ENCODE assay signal across 23 cellular contexts in genomic region chr22:26883393-26883792, GRCh38.
"Had no signal": no experiment of that assay in that cellular context is flagged by ENCODE, and none has a peak within 500 bp of the region (broad histone marks: within the 10 kb centered on the region; RNA-seq: fewer than 3 reads in every experiment).

No MANE protein-coding gene starts in this region.

- H3K9me3 Mint-ChIP-seq: activated CD4-positive, alpha-beta T cell treated with anti-CD3 and anti-CD28 coated beads, Interleukin-2, amount 10 ng/mL, durations not matched to agents 7 days and 5 days; activated naive CD4-positive, alpha-beta T cell treated with anti-CD3 and anti-CD28 coated beads, Interleukin-2, amount 50 U/mL, for 72 hours; central memory CD8-positive, alpha-beta T cell; dendritic cell treated with granulocyte-macrophage colony-stimulating factor and Interleukin-4, amounts not matched to agents 40 ng/mL and 50 ng/mL, for 4 days; natural killer cell treated with Interleukin-12 subunit alpha and Interleukin-12 subunit beta and Interleukin-15 and Interleukin-18, amount 100 ng/mL, for 72 hours; stimulated activated effector memory CD8-positive, alpha-beta T cell treated with anti-CD3 and anti-CD28 coated beads, Interleukin-12 subunit alpha, Interleukin-12 subunit beta, amount 100 ng/mL, for 72 hours; stimulated activated naive CD8-positive, alpha-beta T cell treated with anti-CD3 and anti-CD28 coated beads, Interleukin-15, Interleukin-2, amounts not matched to agents 100 ng/mL and 50 ng/mL, for 24 hours; type B pancreatic cell had no signal

- H3K36me3 Mint-ChIP-seq: activated CD8-positive, alpha-beta memory T cell treated with anti-CD3 and anti-CD28 coated beads, Interleukin-2, amount 10 ng/mL, durations not matched to agents 7 days and 5 days; activated naive CD4-positive, alpha-beta T cell treated with anti-CD3 and anti-CD28 coated beads, Interleukin-2, amount 50 U/mL, for 72 hours; natural killer cell treated with Interleukin-12 subunit alpha and Interleukin-12 subunit beta and Interleukin-15 and Interleukin-18, amount 100 ng/mL, for 72 hours; stimulated activated effector memory CD8-positive, alpha-beta T cell treated with anti-CD3 and anti-CD28 coated beads, Interleukin-12 subunit alpha, Interleukin-12 subunit beta, amount 100 ng/mL, for 72 hours; type B pancreatic cell had no signal

- H3K27me3 Mint-ChIP-seq: activated CD4-positive, alpha-beta T cell treated with anti-CD3 and anti-CD28 coated beads, Interleukin-2, amount 10 ng/mL, durations not matched to agents 7 days and 5 days; activated CD8-positive, alpha-beta memory T cell treated with anti-CD3 and anti-CD28 coated beads, Interleukin-2, amount 10 ng/mL, durations not matched to agents 7 days and 5 days; central memory CD8-positive, alpha-beta T cell; natural killer cell treated with Interleukin-12 subunit alpha and Interleukin-12 subunit beta and Interleukin-15 and Interleukin-18, amount 100 ng/mL, for 72 hours; stimulated activated naive CD8-positive, alpha-beta T cell treated with anti-CD3 and anti-CD28 coated beads, Interleukin-15, Interleukin-2, amounts not matched to agents 100 ng/mL and 50 ng/mL, for 24 hours had no signal

- H3K36me3 ChIP-seq: esophagus squamous epithelium, right lobe of liver had no signal

- DNase-seq: activated CD4-positive, alpha-beta T cell treated with anti-CD3 and anti-CD28 coated beads, Interleukin-2, amount 10 ng/mL, durations not matched to agents 7 days and 5 days; activated CD4-positive, CD25-positive, alpha-beta regulatory T cell treated with anti-CD3 and anti-CD28 coated beads, Interleukin-2, amount 50 U/mL, for 72 hours; activated CD8-positive, alpha-beta memory T cell treated with anti-CD3 and anti-CD28 coated beads, Interleukin-2, amount 10 ng/mL, durations not matched to agents 7 days and 5 days; activated CD8-positive, alpha-beta T cell treated with anti-CD3 and anti-CD28 coated beads, Interleukin-2, amount 10 ng/mL, durations not matched to agents 7 days and 5 days; activated naive CD4-positive, alpha-beta T cell; activated T-cell treated with anti-CD3 and anti-CD28 coated beads, Interleukin-2, amount 50 U/mL, for 48 hours; esophagus squamous epithelium; foreskin melanocyte; left ventricle myocardium superior; mucosa of descending colon; right lobe of liver; stimulated activated CD4-positive, alpha-beta T cell treated with anti-CD3 and anti-CD28 coated beads, Interleukin-4, amount 100 ng/mL, for 24 hours; T-helper 2 cell had no signal

- H3K27ac Mint-ChIP-seq: activated CD4-positive, alpha-beta T cell treated with anti-CD3 and anti-CD28 coated beads, Interleukin-2, amount 10 ng/mL, durations not matched to agents 7 days and 5 days; activated CD8-positive, alpha-beta memory T cell treated with anti-CD3 and anti-CD28 coated beads, Interleukin-2, amount 10 ng/mL, durations not matched to agents 7 days and 5 days; activated CD8-positive, alpha-beta T cell treated with anti-CD3 and anti-CD28 coated beads, Interleukin-2, amount 10 ng/mL, durations not matched to agents 7 days and 5 days; activated naive CD4-positive, alpha-beta T cell treated with anti-CD3 and anti-CD28 coated beads, Interleukin-2, amount 50 U/mL, for 72 hours; dendritic cell treated with granulocyte-macrophage colony-stimulating factor and Interleukin-4, amounts not matched to agents 40 ng/mL and 50 ng/mL, for 4 days; natural killer cell treated with Interleukin-12 subunit alpha and Interleukin-12 subunit beta and Interleukin-15 and Interleukin-18, amount 100 ng/mL, for 72 hours; stimulated activated effector memory CD8-positive, alpha-beta T cell treated with anti-CD3 and anti-CD28 coated beads, Interleukin-12 subunit alpha, Interleukin-12 subunit beta, amount 100 ng/mL, for 72 hours; stimulated activated naive CD8-positive, alpha-beta T cell treated with anti-CD3 and anti-CD28 coated beads, Interleukin-15, Interleukin-2, amounts not matched to agents 100 ng/mL and 50 ng/mL, for 24 hours; type B pancreatic cell had no signal

- FAIRE-seq: bronchial epithelial cell, islet of Langerhans had no signal

- H3K4me1 ChIP-seq: esophagus squamous epithelium, right lobe of liver had no signal

- ATAC-seq: activated CD8-positive, alpha-beta memory T cell treated with anti-CD3 and anti-CD28 coated beads, Interleukin-2, amount 10 ng/mL, durations not matched to agents 7 days and 5 days; activated CD8-positive, alpha-beta T cell treated with anti-CD3 and anti-CD28 coated beads, Interleukin-2, amount 10 ng/mL, durations not matched to agents 7 days and 5 days; activated naive CD4-positive, alpha-beta T cell treated with anti-CD3 and anti-CD28 coated beads, Interleukin-2, amount 50 U/mL, for 72 hours; left ventricle myocardium superior; mucosa of descending colon; natural killer cell treated with Interleukin-12 subunit alpha and Interleukin-12 subunit beta and Interleukin-15 and Interleukin-18, amount 100 ng/mL, for 72 hours; right lobe of liver; stimulated activated effector memory CD8-positive, alpha-beta T cell treated with anti-CD3 and anti-CD28 coated beads, Interleukin-12 subunit alpha, Interleukin-12 subunit beta, amount 100 ng/mL, for 72 hours had no signal

- H3K4me3 ChIP-seq: esophagus squamous epithelium, mucosa of descending colon, right lobe of liver, skin epidermis had no signal

- H3K9me3 ChIP-seq: esophagus squamous epithelium, mucosa of descending colon, right lobe of liver had no signal

- H3K27me3 ChIP-seq: esophagus squamous epithelium, right lobe of liver had no signal

- H3K27ac ChIP-seq: esophagus squamous epithelium, right lobe of liver, skin epidermis had no signal

- H3K4me3 Mint-ChIP-seq: activated CD4-positive, alpha-beta T cell treated with anti-CD3 and anti-CD28 coated beads, Interleukin-2, amount 10 ng/mL, durations not matched to agents 7 days and 5 days; activated CD8-positive, alpha-beta memory T cell treated with anti-CD3 and anti-CD28 coated beads, Interleukin-2, amount 10 ng/mL, durations not matched to agents 7 days and 5 days; activated CD8-positive, alpha-beta T cell treated with anti-CD3 and anti-CD28 coated beads, Interleukin-2, amount 10 ng/mL, durations not matched to agents 7 days and 5 days; central memory CD8-positive, alpha-beta T cell; dendritic cell treated with granulocyte-macrophage colony-stimulating factor and Interleukin-4, amounts not matched to agents 40 ng/mL and 50 ng/mL, for 4 days; natural killer cell treated with Interleukin-12 subunit alpha and Interleukin-12 subunit beta and Interleukin-15 and Interleukin-18, amount 100 ng/mL, for 72 hours; stimulated activated effector memory CD8-positive, alpha-beta T cell treated with anti-CD3 and anti-CD28 coated beads, Interleukin-12 subunit alpha, Interleukin-12 subunit beta, amount 100 ng/mL, for 72 hours; stimulated activated naive CD8-positive, alpha-beta T cell treated with anti-CD3 and anti-CD28 coated beads, Interleukin-15, Interleukin-2, amounts not matched to agents 100 ng/mL and 50 ng/mL, for 24 hours; type B pancreatic cell had no signal

- H3K4me1 Mint-ChIP-seq: activated CD4-positive, alpha-beta T cell treated with anti-CD3 and anti-CD28 coated beads, Interleukin-2, amount 10 ng/mL, durations not matched to agents 7 days and 5 days; activated CD8-positive, alpha-beta memory T cell treated with anti-CD3 and anti-CD28 coated beads, Interleukin-2, amount 10 ng/mL, durations not matched to agents 7 days and 5 days; central memory CD8-positive, alpha-beta T cell; stimulated activated effector memory CD8-positive, alpha-beta T cell treated with anti-CD3 and anti-CD28 coated beads, Interleukin-12 subunit alpha, Interleukin-12 subunit beta, amount 100 ng/mL, for 72 hours had no signal
